ENCODE assay signal across 9 cellular contexts in the genomic region with DNA sequence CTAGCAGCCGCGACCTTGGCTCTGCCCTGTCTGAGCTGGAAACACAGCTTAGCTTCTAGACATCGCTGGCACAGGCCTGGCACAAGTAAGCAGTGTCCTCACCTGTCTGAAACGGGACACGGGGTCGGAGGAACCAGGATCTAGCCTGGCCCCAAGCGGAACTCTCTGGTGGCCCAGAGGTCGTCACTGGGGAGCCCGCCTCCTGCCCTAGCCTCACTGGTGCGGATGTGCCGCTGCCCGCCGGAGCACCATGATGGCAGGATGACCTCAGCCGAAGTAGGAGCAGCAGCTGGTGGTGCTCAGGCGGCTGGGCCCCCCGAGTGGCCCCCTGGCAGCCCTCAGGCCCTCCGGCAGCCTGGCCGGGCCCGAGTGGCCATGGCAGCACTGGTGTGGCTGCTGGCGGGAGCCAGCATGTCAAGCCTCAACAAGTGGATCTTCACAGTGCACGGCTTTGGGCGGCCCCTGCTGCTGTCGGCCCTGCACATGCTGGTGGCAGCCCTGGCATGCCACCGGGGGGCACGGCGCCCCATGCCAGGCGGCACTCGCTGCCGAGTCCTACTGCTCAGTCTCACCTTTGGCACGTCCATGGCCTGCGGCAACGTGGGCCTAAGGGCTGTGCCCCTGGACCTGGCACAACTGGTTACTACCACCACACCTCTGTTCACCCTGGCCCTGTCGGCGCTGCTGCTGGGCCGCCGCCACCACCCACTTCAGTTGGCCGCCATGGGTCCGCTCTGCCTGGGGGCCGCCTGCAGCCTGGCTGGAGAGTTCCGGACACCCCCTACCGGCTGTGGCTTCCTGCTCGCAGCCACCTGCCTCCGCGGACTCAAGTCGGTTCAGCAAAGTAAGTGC. TPM values are rescaled to one million over a fixed set of nuclear protein-coding genes. Genes with fewer than 3 reads are reported as not detected.
DNase-seq lines count a peak whose midpoint lies in the region; ATAC-seq, FAIRE-seq and TF ChIP-seq lines count a peak whose summit lies in the region.
"Had no signal": no experiment of that assay in that cellular context is flagged by ENCODE, and none has a peak within 500 bp of the region (broad histone marks: within the 10 kb centered on the region; RNA-seq: fewer than 3 reads in every experiment).

No MANE protein-coding gene starts in this region.

- H3K36me3 Mint-ChIP-seq in naive thymus-derived CD4-positive, alpha-beta T cell: peaks cover 0 to 8% (median 4%) of the 10 kb centered on the region in 5 donors

- H3K4me3 Mint-ChIP-seq in naive thymus-derived CD4-positive, alpha-beta T cell: peak overlapping the region; percentile 82 to 92 (median 87)

- POLR2A ChIA-PET in A549 (lab: Yijun Ruan, JAX): interaction anchor here (0.9 kb wide), 1 partner anchor 31 kb away, joined by 3 read pairs; the partner anchor contains the start of gene DUSP18
- POLR2A ChIA-PET in naive thymus-derived CD4-positive, alpha-beta T cell (lab: Charles Lee): interaction anchor here (0.9 to 2.9 kb wide), 3 partner anchors 30 to 333 kb away, joined by 3 to 14 read pairs (median 4); partner anchors contain the start of gene TUG1

- H3K27me3 Mint-ChIP-seq in naive thymus-derived CD4-positive, alpha-beta T cell: no peaks in the 10 kb centered on the region

- FAIRE-seq in A549 (lab: Jason Lieb, UNC): no peak
- FAIRE-seq: frontal cortex had no signal

- peak overlapping the region in 8 of 9 donors; percentile 54 to 90 (median 84) for H3K27ac Mint-ChIP-seq in naive thymus-derived CD4-positive, alpha-beta T cell

- TF ChIP-seq CTCF in A549 (IDR thresholded peaks at IDR 0.05) (no peak), epithelial cell of proximal tubule (conservative IDR thresholded peaks at IDR 0.05; ENCODE audit: low read depth, low read length) (no peak)

- peaks cover 3% of the 10 kb centered on the region; the same call in 1 of the 2 replicates for H3K27me3 ChIP-seq in H7 (ENCODE audit: control insufficient read depth, insufficient read depth, low read length)
- H3K27me3 ChIP-seq in naive thymus-derived CD4-positive, alpha-beta T cell (ENCODE audit: control insufficient read depth in 2 of 2, insufficient read depth in 2 of 2, low read length in 2 of 2): no peaks in the 10 kb centered on the region

- ATAC-seq in A549 (no peak), GM21619 (IDR thresholded peaks at IDR 0.05; ENCODE audit: unreplicated experiment) (no peak), GM18502 (IDR thresholded peaks at IDR 0.05; ENCODE audit: poor library complexity, unreplicated experiment) (no peak)
- ATAC-seq in naive thymus-derived CD4-positive, alpha-beta T cell: no peak

- WGBS in A549 (ENCODE audit: missing lambda C conversion rate): 73% methylated on average over 12 of the region's 45 CpGs

- no peaks in the 10 kb centered on the region for H3K36me3 ChIP-seq in H7 (replicated peaks; ENCODE audit: control insufficient read depth, insufficient read depth, low read length)
- no peaks in the 10 kb centered on the region for H3K36me3 ChIP-seq in naive thymus-derived CD4-positive, alpha-beta T cell (ENCODE audit: control insufficient read depth in 2 of 3, insufficient read depth in 3 of 3, low read length in 3 of 3)

- H3K9me3 ChIP-seq in A549: no peaks in the 10 kb centered on the region
- H3K9me3 ChIP-seq in naive thymus-derived CD4-positive, alpha-beta T cell (ENCODE audit: control insufficient read depth in 2 of 3, low read length in 3 of 3): no peaks in the 10 kb centered on the region

- TF ChIP-seq RAD21 in A549 (conservative IDR thresholded peaks at IDR 0.05 in 1 of 2, IDR thresholded peaks at IDR 0.05 in 1 of 2): no peak

- H3K4me1 Mint-ChIP-seq in naive thymus-derived CD4-positive, alpha-beta T cell: peaks cover 13 to 25% (median 24%) of the 10 kb centered on the region in 7 donors

- TF ChIP-seq POLR2A in A549 (IDR thresholded peaks at IDR 0.05; ENCODE audit: low read length): no peak

- H3K4me2 ChIP-seq in A549: peak overlapping the region; percentile 99

- TF ChIP-seq EP300 in A549 (IDR thresholded peaks at IDR 0.05): no peak

- H3K27ac ChIP-seq in A549: peak overlapping the region; percentile 88 to 97
- H3K27ac ChIP-seq in naive thymus-derived CD4-positive, alpha-beta T cell (ENCODE audit: low read depth, low read length): peak overlapping the region; percentile 67

- H3K9me3 Mint-ChIP-seq in naive thymus-derived CD4-positive, alpha-beta T cell: peaks cover 0 to 4% (median 0%) of the 10 kb centered on the region in 11 donors

- CTCF ChIA-PET in A549 (lab: Yijun Ruan, JAX): interaction anchor here (0.8 to 6.0 kb wide), 4 partner anchors 107 to 284 kb away, joined by 3 to 129 read pairs (median 9); no protein-coding TSS in a partner anchor
- CTCF ChIA-PET in naive thymus-derived CD4-positive, alpha-beta T cell (lab: Charles Lee): interaction anchor here (0.5 to 4.3 kb wide), 5 partner anchors 14 to 283 kb away, joined by 3 to 56 read pairs (median 3); no protein-coding TSS in a partner anchor

- H3K4me3 ChIP-seq in A549 (peak overlapping the region; percentile 80), H7 (ENCODE audit: insufficient read depth, low read depth, low read length) (peak overlapping the region; percentile 70), epithelial cell of proximal tubule (ENCODE audit: low read depth, low read length) (peak overlapping the region; percentile 63)
- peak overlapping the region; percentile 62 for H3K4me3 ChIP-seq in naive thymus-derived CD4-positive, alpha-beta T cell (ENCODE audit: low read length)

- peaks cover 21% of the 10 kb centered on the region for H3K4me1 ChIP-seq in A549
- peaks cover 18 to 27% of the 10 kb centered on the region in 2 donors for H3K4me1 ChIP-seq in naive thymus-derived CD4-positive, alpha-beta T cell (ENCODE audit: control insufficient read depth in 2 of 2, insufficient read depth in 2 of 2, low read length in 2 of 2)

- intact Hi-C loops in naive thymus-derived CD4-positive, alpha-beta T cell (cut with micrococcal nuclease): no loop called here

- DNase-seq in A549 (ENCODE audit: low read depth in 1 of 2, low spot score in 1 of 2): peak in 1 of 2 experiments; percentile 15
- peak; percentile 67 for DNase-seq in H7
- DNase-seq in activated CD4-positive, alpha-beta T cell treated with anti-CD3 and anti-CD28 coated beads for 48 hours: peak; percentile 28
- DNase-seq in epithelial cell of proximal tubule (ENCODE audit: low read depth): no peak
- DNase-seq in naive thymus-derived CD4-positive, alpha-beta T cell: peak in 7 of 9 donors; percentile 7 to 37 (median 19)
- no peak for DNase-seq in D341Med (ENCODE audit: low spot score)

RNA-seq across cellular contexts. Expression of gene SLC35E4, which starts 0.9 kb away (rescaled TPM):
- polyA plus RNA-seq in A549 (2011; rRNA removed): 1.9 and 2.0 TPM in 2 replicates
- 2.6 and 4.3 TPM in 2 replicates for polyA plus RNA-seq in A549 (2012; cell fraction: cytosol; rRNA removed)
- 4.2 and 7.8 TPM in 2 replicates for polyA plus RNA-seq in A549 (2012; cell fraction: nucleus; rRNA removed)
- polyA plus RNA-seq in A549 (2017; fragmentation: RNase III; extraction: RNeasy Plus Mini Kit Qiagen cat#74134 plus additional on column Dnase treatment): 3.0 to 3.3 TPM (median 3.3 TPM) in 3 replicates
- 1.6 and 1.7 TPM in 2 replicates for polyA minus RNA-seq in A549 (2011; rRNA and poly(A)+ RNA removed)
- 5.1 and 6.5 TPM in 2 replicates for total RNA-seq in H7 (2014; rRNA removed; shearing (Covaris generic))
- total RNA-seq in epithelial cell of proximal tubule: 9.1 and 10.7 TPM in 2 replicates
- total RNA-seq in naive thymus-derived CD4-positive, alpha-beta T cell: 1 to 10 TPM; 2.0 to 5.2 (median 3.4) TPM
- 1 to 10 TPM in 1 of 2 donors, under 1 TPM in 1; 0.85 to 1.9 TPM for polyA plus RNA-seq in naive thymus-derived CD4-positive, alpha-beta T cell

RNA-seq across cellular contexts. Expression of gene TCN2, which starts 29.5 kb away (rescaled TPM):
- 4.3 and 5.6 TPM in 2 replicates for polyA plus RNA-seq in A549 (2011; rRNA removed)
- polyA plus RNA-seq in A549 (2012; cell fraction: cytosol; rRNA removed): 2.9 and 3.6 TPM in 2 replicates
- 5.3 and 5.7 TPM in 2 replicates for polyA plus RNA-seq in A549 (2012; cell fraction: nucleus; rRNA removed)
- 3.8 to 4.2 TPM (median 3.9 TPM) in 3 replicates for polyA plus RNA-seq in A549 (2017; fragmentation: RNase III; extraction: RNeasy Plus Mini Kit Qiagen cat#74134 plus additional on column Dnase treatment)
- polyA minus RNA-seq in A549 (2011; rRNA and poly(A)+ RNA removed): 7.1 and 10.1 TPM in 2 replicates
- 35.6 and 40.3 TPM in 2 replicates for total RNA-seq in H7 (2014; rRNA removed; shearing (Covaris generic))
- total RNA-seq in epithelial cell of proximal tubule: 6.9 and 9.0 TPM in 2 replicates
- total RNA-seq in naive thymus-derived CD4-positive, alpha-beta T cell: 1 to 10 TPM in 3 of 5 experiments, under 1 TPM in 2; 0.57 to 8.9 (median 1.3) TPM
- polyA plus RNA-seq in naive thymus-derived CD4-positive, alpha-beta T cell: under 1 TPM; 0.69 to 0.79 TPM

RNA-seq across cellular contexts. Expression of gene DUSP18, which starts 31.2 kb away (rescaled TPM):
- polyA plus RNA-seq in A549 (2011; rRNA removed): 7.2 and 8.4 TPM in 2 replicates
- 7.0 and 7.3 TPM in 2 replicates for polyA plus RNA-seq in A549 (2012; cell fraction: cytosol; rRNA removed)
- 5.9 and 6.2 TPM in 2 replicates for polyA plus RNA-seq in A549 (2012; cell fraction: nucleus; rRNA removed)
- polyA plus RNA-seq in A549 (2017; fragmentation: RNase III; extraction: RNeasy Plus Mini Kit Qiagen cat#74134 plus additional on column Dnase treatment): 3.4 to 3.8 TPM (median 3.7 TPM) in 3 replicates
- 16.7 and 20.6 TPM in 2 replicates for polyA minus RNA-seq in A549 (2011; rRNA and poly(A)+ RNA removed)
- 1.8 and 2.6 TPM in 2 replicates for total RNA-seq in H7 (2014; rRNA removed; shearing (Covaris generic))
- total RNA-seq in epithelial cell of proximal tubule: 5.2 and 11.5 TPM in 2 replicates
- total RNA-seq in naive thymus-derived CD4-positive, alpha-beta T cell: 10 to 100 TPM in 4 of 5 experiments, 1 to 10 TPM in 1; 7.4 to 18.5 (median 14.1) TPM
- 10 to 100 TPM in 1 of 2 donors, 1 to 10 TPM in 1; 7.4 to 12.2 TPM for polyA plus RNA-seq in naive thymus-derived CD4-positive, alpha-beta T cell

RNA-seq across cellular contexts. Expression of gene PES1, which starts 44.7 kb away (rescaled TPM):
- polyA plus RNA-seq in A549 (2011; rRNA removed): 107 and 131 TPM in 2 replicates
- polyA plus RNA-seq in A549 (2012; cell fraction: cytosol; rRNA removed): 142 and 175 TPM in 2 replicates
- 231 and 283 TPM in 2 replicates for polyA plus RNA-seq in A549 (2012; cell fraction: nucleus; rRNA removed)
- polyA plus RNA-seq in A549 (2017; fragmentation: RNase III; extraction: RNeasy Plus Mini Kit Qiagen cat#74134 plus additional on column Dnase treatment): 111 to 116 TPM (median 111 TPM) in 3 replicates
- 211 and 221 TPM in 2 replicates for polyA minus RNA-seq in A549 (2011; rRNA and poly(A)+ RNA removed)
- total RNA-seq in H7 (2014; rRNA removed; shearing (Covaris generic)): 86.2 and 111 TPM in 2 replicates
- 97.5 and 123 TPM in 2 replicates for total RNA-seq in epithelial cell of proximal tubule
- 10 to 100 TPM; 40.6 to 84.2 (median 56.3) TPM for total RNA-seq in naive thymus-derived CD4-positive, alpha-beta T cell
- 10 to 100 TPM; 34.6 to 62.3 TPM for polyA plus RNA-seq in naive thymus-derived CD4-positive, alpha-beta T cell

RNA-seq across cellular contexts. Expression of gene OSBP2, which starts 58.2 kb away (rescaled TPM):
- polyA plus RNA-seq in A549 (2011; rRNA removed) (4.8 and 6.0 TPM in 2 replicates), A549 (2017; fragmentation: RNase III; extraction: RNeasy Plus Mini Kit Qiagen cat#74134 plus additional on column Dnase treatment) (2.7 to 4.7 TPM (median 3.9 TPM) in 3 replicates)
- 7.4 and 9.6 TPM in 2 replicates for polyA plus RNA-seq in A549 (2012; cell fraction: cytosol; rRNA removed)
- polyA plus RNA-seq in A549 (2012; cell fraction: nucleus; rRNA removed): 8.0 and 8.8 TPM in 2 replicates
- 8.7 and 11.5 TPM in 2 replicates for polyA minus RNA-seq in A549 (2011; rRNA and poly(A)+ RNA removed)
- 3.4 and 4.7 TPM in 2 replicates for total RNA-seq in H7 (2014; rRNA removed; shearing (Covaris generic))
- total RNA-seq in epithelial cell of proximal tubule: 1.3 and 1.7 TPM in 2 replicates
- total RNA-seq in naive thymus-derived CD4-positive, alpha-beta T cell: 1 to 10 TPM; 1.2 to 2.7 (median 2.2) TPM
- polyA plus RNA-seq in naive thymus-derived CD4-positive, alpha-beta T cell: under 1 TPM; 0.37 to 0.56 TPM

Comparison
In these comparisons a context has a peak if more than half of its experiments do, and no peak if none do; other contexts are left out.
1. DNase-seq: peak in H7 (single experiment), activated CD4-positive, alpha-beta T cell treated with anti-CD3 and anti-CD28 coated beads for 48 hours (single experiment) and naive thymus-derived CD4-positive, alpha-beta T cell (7 of 9); none in epithelial cell of proximal tubule (single experiment) and D341Med (single experiment).
2. Peak in every context shown above with its lines, with median percentiles within 50 percentile points of each other: H3K4me3 ChIP-seq.